ENCODE assay signal across 16 cellular contexts in the genomic region with DNA sequence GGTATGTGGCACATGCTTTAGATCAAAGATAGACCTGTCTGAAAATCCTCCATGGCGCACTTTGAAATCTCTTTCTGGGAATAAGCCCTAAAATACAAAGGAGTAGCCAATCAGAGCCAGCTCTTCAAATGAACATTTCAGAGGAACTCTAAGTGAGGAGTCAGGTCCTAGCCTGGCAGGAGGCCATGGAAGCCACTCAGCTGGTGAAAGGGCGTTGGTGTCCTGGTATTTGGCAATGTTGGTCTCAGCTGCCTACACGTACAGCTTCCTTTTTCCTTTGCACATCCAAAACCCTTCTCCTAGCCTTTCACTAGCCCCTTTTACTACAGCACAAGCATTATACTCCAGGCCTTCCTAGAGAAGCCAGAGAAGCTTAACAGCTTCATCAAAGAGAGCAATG. TPM values are rescaled to one million over a fixed set of nuclear protein-coding genes. Genes with fewer than 3 reads are reported as not detected.
DNase-seq lines count a peak whose midpoint lies in the region; ATAC-seq and TF ChIP-seq lines count a peak whose summit lies in the region.
"Had no signal": no experiment of that assay in that cellular context is flagged by ENCODE, and none has a peak within 500 bp of the region (broad histone marks: within the 10 kb centered on the region; RNA-seq: fewer than 3 reads in every experiment).

No MANE protein-coding gene starts in this region.

- H3K27ac ChIP-seq in CD4-positive, CD25-positive, alpha-beta regulatory T cell (ENCODE audit: insufficient read depth, low read length, poor library complexity, severe bottlenecking), result no peak overlapping the region
- peak overlapping the region in 30 of 59 donors; percentile 3 to 71 (median 37) for H3K27ac ChIP-seq in dorsolateral prefrontal cortex
- H3K27ac ChIP-seq: pancreas had no signal

- intact Hi-C loops in dorsolateral prefrontal cortex (cut with DNase I), result no loop called here

- H3K4me1 Mint-ChIP-seq in CD4-positive, CD25-positive, alpha-beta regulatory T cell, result peaks cover 0 to 30% (median 15%) of the 10 kb centered on the region in 4 donors
- H3K4me1 Mint-ChIP-seq in HFFc6 (ENCODE audit: low read depth), result peaks cover 32% of the 10 kb centered on the region
- H3K4me1 Mint-ChIP-seq in memory B cell, result peaks cover 18% of the 10 kb centered on the region

- no peak for ATAC-seq in CD4-positive, CD25-positive, alpha-beta regulatory T cell (ENCODE audit: low read depth in 2 of 2)
- no peak for ATAC-seq in memory B cell (ENCODE audit: low read depth)
- no peak for ATAC-seq in HG02973 (IDR thresholded peaks at IDR 0.05; ENCODE audit: unreplicated experiment)
- ATAC-seq: GM12878, mucosa of descending colon had no signal

- H3K36me3 Mint-ChIP-seq in CD4-positive, CD25-positive, alpha-beta regulatory T cell, result peaks cover 27% of the 10 kb centered on the region
- peaks cover 43% of the 10 kb centered on the region for H3K36me3 Mint-ChIP-seq in HFFc6 (ENCODE audit: low read depth)
- peaks cover 34% of the 10 kb centered on the region for H3K36me3 Mint-ChIP-seq in memory B cell

- no peak for DNase-seq in CD4-positive, CD25-positive, alpha-beta regulatory T cell
- DNase-seq in HFFc6, result peak; percentile 33
- peak in 1 of 10 donors; percentile 45 for DNase-seq in dorsolateral prefrontal cortex
- DNase-seq in memory B cell (ENCODE audit: low spot score in 2 of 2), result no peak
- DNase-seq in activated CD8-positive, alpha-beta memory T cell treated with anti-CD3 and anti-CD28 coated beads for 24 hours, result no peak
- DNase-seq in NCI-H187 (lab: John Stamatoyannopoulos, UW), result no peak
- no peak for DNase-seq in UCSD-AML1 (lab: John Stamatoyannopoulos, UW; ENCODE audit: unreplicated experiment)
- DNase-seq: activated CD4-positive, alpha-beta T cell treated with anti-CD3 and anti-CD28 coated beads, Interleukin-2, amount 50 U/mL, for 4 hours; central memory CD4-positive, alpha-beta T cell; mucosa of descending colon; pancreas; SHP77 treated with DMSO at 0.1 percent for 48 hours; T1000 had no signal

- peaks cover 16% of the 10 kb centered on the region for H3K4me1 ChIP-seq in CD4-positive, CD25-positive, alpha-beta regulatory T cell (ENCODE audit: control insufficient read depth, insufficient read depth, low read length, poor library complexity, severe bottlenecking)

- H3K9me3 ChIP-seq in CD4-positive, CD25-positive, alpha-beta regulatory T cell (ENCODE audit: control insufficient read depth in 2 of 2, low read length in 2 of 2), result no peaks in the 10 kb centered on the region
- H3K9me3 ChIP-seq: mucosa of descending colon, pancreas had no signal

- H3K27ac Mint-ChIP-seq in CD4-positive, CD25-positive, alpha-beta regulatory T cell, result peak overlapping the region in 2 of 3 donors; percentile 47 to 60
- no peak overlapping the region for H3K27ac Mint-ChIP-seq in HFFc6
- H3K27ac Mint-ChIP-seq in memory B cell, result peak overlapping the region; percentile 67

- H3K4me3 ChIP-seq in CD4-positive, CD25-positive, alpha-beta regulatory T cell (ENCODE audit: low read depth, low read length), result no peak overlapping the region
- no peak overlapping the region for H3K4me3 ChIP-seq in dorsolateral prefrontal cortex
- H3K4me3 ChIP-seq: GM12878, mucosa of descending colon, pancreas had no signal

- TF ChIP-seq CTCF in HFFc6 (IDR thresholded peaks at IDR 0.05), result no peak
- no peak for TF ChIP-seq CTCF in dorsolateral prefrontal cortex (IDR thresholded peaks at IDR 0.05 in 54 of 56, conservative IDR thresholded peaks at IDR 0.05 in 2 of 56; ENCODE audit: low read depth in 1 of 56, partially characterized antibody in 56 of 56)

- H3K4me3 Mint-ChIP-seq in CD4-positive, CD25-positive, alpha-beta regulatory T cell, result peak overlapping the region in 1 of 4 donors; percentile 70
- H3K4me3 Mint-ChIP-seq in HFFc6 (no peak overlapping the region), memory B cell (no peak overlapping the region)

- no peaks in the 10 kb centered on the region for H3K9me3 Mint-ChIP-seq in CD4-positive, CD25-positive, alpha-beta regulatory T cell
- H3K9me3 Mint-ChIP-seq in HFFc6 (no peaks in the 10 kb centered on the region), memory B cell (no peaks in the 10 kb centered on the region)
- H3K9me3 Mint-ChIP-seq: IgD-negative memory B cell had no signal

- no peaks in the 10 kb centered on the region for H3K27me3 ChIP-seq in CD4-positive, CD25-positive, alpha-beta regulatory T cell (ENCODE audit: control insufficient read depth, insufficient read depth, low read length)
- no peaks in the 10 kb centered on the region for H3K27me3 ChIP-seq in dorsolateral prefrontal cortex
- H3K27me3 ChIP-seq: pancreas had no signal

- no peaks in the 10 kb centered on the region for H3K27me3 Mint-ChIP-seq in CD4-positive, CD25-positive, alpha-beta regulatory T cell
- H3K27me3 Mint-ChIP-seq in HFFc6 (ENCODE audit: insufficient read depth), result no peaks in the 10 kb centered on the region
- no peaks in the 10 kb centered on the region for H3K27me3 Mint-ChIP-seq in memory B cell
- H3K27me3 Mint-ChIP-seq: IgD-negative memory B cell had no signal

- H3K36me3 ChIP-seq in CD4-positive, CD25-positive, alpha-beta regulatory T cell (ENCODE audit: control insufficient read depth, insufficient read depth, low read length), result peaks cover 65% of the 10 kb centered on the region

RNA-seq across cellular contexts. Expression of a gene that starts 5.5 kb away (rescaled TPM):
- total RNA-seq in CD4-positive, CD25-positive, alpha-beta regulatory T cell, result 19.6 TPM
- polyA plus RNA-seq in CD4-positive, CD25-positive, alpha-beta regulatory T cell, result 10 to 100 TPM; 12.9 to 19.2 (median 16.1) TPM
- total RNA-seq in HFFc6 (2021; fragmentation: NEBNext Ultra II Directional; extraction: Animal tissue kit (Norgen Biotek cat#: 25700)), result 10 to 100 TPM; 19.9 to 23.7 (median 21.4) TPM
- 10 to 100 TPM; 13.8 to 34.6 (median 19.4) TPM for total RNA-seq in dorsolateral prefrontal cortex

RNA-seq across cellular contexts. Expression of a gene that starts 9.5 kb away (rescaled TPM):
- total RNA-seq in CD4-positive, CD25-positive, alpha-beta regulatory T cell, result 2.2 TPM
- polyA plus RNA-seq in CD4-positive, CD25-positive, alpha-beta regulatory T cell, result 1 to 10 TPM; 5.5 to 7.1 (median 6.7) TPM
- total RNA-seq in HFFc6 (2021; fragmentation: NEBNext Ultra II Directional; extraction: Animal tissue kit (Norgen Biotek cat#: 25700)), result 1 to 10 TPM; 4.4 to 7.1 (median 5.5) TPM
- 10 to 100 TPM in 7 of 120 experiments, 1 to 10 TPM in 112, under 1 TPM in 1; 0.71 to 14.1 (median 4.9) TPM for total RNA-seq in dorsolateral prefrontal cortex

RNA-seq across cellular contexts. Expression of a gene that starts 47.7 kb away (rescaled TPM):
- total RNA-seq in CD4-positive, CD25-positive, alpha-beta regulatory T cell, result 4.8 TPM
- 10 to 100 TPM in 2 of 4 donors, 1 to 10 TPM in 2; 6.9 to 12.4 (median 9.4) TPM for polyA plus RNA-seq in CD4-positive, CD25-positive, alpha-beta regulatory T cell
- total RNA-seq in HFFc6 (2021; fragmentation: NEBNext Ultra II Directional; extraction: Animal tissue kit (Norgen Biotek cat#: 25700)), result 1 to 10 TPM; 4.5 to 5.9 (median 5.5) TPM
- total RNA-seq in dorsolateral prefrontal cortex, result 10 to 100 TPM in 8 of 120 experiments, 1 to 10 TPM in 112; 3.6 to 14.0 (median 7.1) TPM
